ENCODE assay signal across 13 cellular contexts in the genomic region with DNA sequence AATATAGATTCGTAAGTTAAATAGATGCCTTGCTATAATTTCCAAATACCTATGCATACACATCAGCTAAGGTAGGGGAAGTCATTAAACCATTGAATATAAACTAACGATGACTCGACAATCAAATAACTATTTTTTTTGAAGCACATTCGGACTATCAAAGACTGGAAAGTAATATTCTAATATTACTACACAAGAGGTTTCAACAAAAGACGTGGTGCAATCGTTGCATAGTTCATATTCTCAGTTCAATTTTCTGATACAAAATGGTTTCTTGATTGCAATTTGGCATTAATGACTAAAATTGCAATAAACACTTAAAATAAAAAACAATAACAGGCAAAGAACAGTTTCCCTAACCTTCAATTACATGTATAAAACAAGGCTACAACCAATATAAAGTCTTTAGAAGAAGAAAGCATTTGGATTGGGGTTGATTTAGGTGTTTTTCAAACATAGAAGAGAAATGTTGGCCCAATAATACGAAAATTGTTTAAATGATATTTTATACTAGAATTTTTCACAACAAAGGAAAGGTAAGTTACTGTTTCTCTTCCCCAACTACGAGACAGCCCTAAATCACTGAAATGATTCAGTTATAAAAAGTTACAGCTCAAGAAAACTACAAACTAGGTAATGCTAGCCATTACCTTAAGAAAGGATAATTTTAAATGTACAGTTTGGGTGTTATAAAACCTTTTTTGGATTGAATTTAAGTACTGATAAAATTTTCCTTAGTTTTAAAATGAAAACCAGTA. TPM values are rescaled to one million over a fixed set of nuclear protein-coding genes. Genes with fewer than 3 reads are reported as not detected.
DNase-seq lines count a peak whose midpoint lies in the region; ATAC-seq, FAIRE-seq and TF ChIP-seq lines count a peak whose summit lies in the region.
"Had no signal": no experiment of that assay in that cellular context is flagged by ENCODE, and none has a peak within 500 bp of the region (broad histone marks: within the 10 kb centered on the region; RNA-seq: fewer than 3 reads in every experiment).

No MANE protein-coding gene starts in this region.

- no peaks in the 10 kb centered on the region for H3K36me3 ChIP-seq in adrenal gland (replicated peaks in 1 of 2)

- DNase-seq in AG04450 (ENCODE audit: low read depth, low spot score): no peak
- no peak for DNase-seq in adrenal gland
- peak; percentile 63 for DNase-seq in fibroblast of the aortic adventitia (ENCODE audit: low read depth)
- DNase-seq in retinal pigment epithelial cell (ENCODE audit: low read depth): no peak
- no peak for DNase-seq in HTR-8/SVneo (ENCODE audit: insufficient read length, low spot score)
- DNase-seq in activated T-cell treated with anti-CD3 and anti-CD28 coated beads for 4 hours: no peak
- DNase-seq in left lobe of liver (ENCODE audit: low spot score): no peak
- DNase-seq in mesenteric fat pad (ENCODE audit: low spot score): no peak
- DNase-seq: activated naive CD8-positive, alpha-beta T cell treated with anti-CD3 and anti-CD28 coated beads, Interleukin-2, amount 10 ng/mL, durations not matched to agents 7 days and 5 days; Karpas-422; NCI-H446; stimulated activated CD4-positive, alpha-beta T cell treated with anti-CD3 and anti-CD28 coated beads, Interleukin-15, amount 100 ng/mL, for 24 hours; stimulated activated naive CD8-positive, alpha-beta T cell treated with anti-CD3 and anti-CD28 coated beads, Interleukin-15, Interleukin-2, amounts not matched to agents 100 U/mL and 50 U/mL, for 24 hours had no signal

- H3K27me3 ChIP-seq in AG04450 (ENCODE audit: control insufficient read depth, insufficient read depth, low read length) (no peaks in the 10 kb centered on the region), adrenal gland (no peaks in the 10 kb centered on the region)

- CTCF ChIA-PET in AG04450 (lab: Charles Lee): interaction anchor here (4.3 to 5.5 kb wide), 2 partner anchors 104 to 443 kb away, joined by 26 to 34 read pairs; no protein-coding TSS in a partner anchor

- H3K27ac ChIP-seq in AG04450 (ENCODE audit: low read depth, low read length): no peak overlapping the region
- H3K27ac ChIP-seq in adrenal gland: peak overlapping the region in 3 of 5 donors; percentile 8 to 89 (median 67)

- 32 to 41% (median 38%) methylated on average over 8 of the region's 8 CpGs for WGBS in adrenal gland, 4 donors

- intact Hi-C loops in adrenal gland (cut with DNase I): no loop called here

- POLR2A ChIA-PET in AG04450 (lab: Yijun Ruan, JAX): interaction anchor here (0.8 to 1.2 kb wide), 2 partner anchors 63 to 82 kb away, joined by 3 read pairs; no protein-coding TSS in a partner anchor

- TF ChIP-seq POLR2A in adrenal gland (IDR thresholded peaks at IDR 0.05): no peak

- peaks cover 0 to 8% of the 10 kb centered on the region in 2 donors for H3K4me1 ChIP-seq in adrenal gland (replicated peaks in 1 of 2)

- no peaks in the 10 kb centered on the region for H3K9me3 ChIP-seq in AG04450 (ENCODE audit: control insufficient read depth, insufficient read depth, low read length)
- H3K9me3 ChIP-seq in adrenal gland (replicated peaks in 1 of 3): no peaks in the 10 kb centered on the region

- no peak for TF ChIP-seq CTCF in AG04450 (IDR thresholded peaks at IDR 0.05; ENCODE audit: low read depth, low read length)
- no peak for TF ChIP-seq CTCF in adrenal gland (IDR thresholded peaks at IDR 0.05)
- TF ChIP-seq CTCF in fibroblast of the aortic adventitia (IDR thresholded peaks at IDR 0.05; ENCODE audit: insufficient read depth, low read length): no peak
- no peak for TF ChIP-seq CTCF in retinal pigment epithelial cell (conservative IDR thresholded peaks at IDR 0.05; ENCODE audit: low read depth, low read length)

- H3K4me3 ChIP-seq in AG04450 (ENCODE audit: low read depth, low read length) (peak overlapping the region; percentile 79), adrenal gland (peak overlapping the region in 2 of 4 donors; percentile 2 to 47), fibroblast of the aortic adventitia (ENCODE audit: low read depth, low read length) (peak overlapping the region; percentile 64), retinal pigment epithelial cell (ENCODE audit: low read length) (peak overlapping the region; percentile 96)

- no peak for ATAC-seq in left lobe of liver
- ATAC-seq: stimulated activated naive CD8-positive, alpha-beta T cell treated with anti-CD3 and anti-CD28 coated beads, Interleukin-15, Interleukin-2, amounts not matched to agents 100 U/mL and 50 U/mL, for 24 hours had no signal

- no peak for FAIRE-seq in HTR-8/SVneo (lab: Jason Lieb, UNC)

RNA-seq across cellular contexts. Expression of a gene that starts 17.6 kb away (rescaled TPM):
- polyA plus RNA-seq in AG04450 (2011; rRNA removed): 0.48 and 0.94 TPM in 2 replicates
- 19.8 and 30.4 TPM in 2 replicates for polyA minus RNA-seq in AG04450 (2011; rRNA and poly(A)+ RNA removed)
- total RNA-seq in adrenal gland: 1 to 10 TPM in 2 of 8 donors, under 1 TPM in 2, not detected in 4; 0.27 to 5.9 (median 2.1) TPM
- not detected for polyA plus RNA-seq in adrenal gland
- 2.1 and 30.6 TPM in 2 replicates for total RNA-seq in fibroblast of the aortic adventitia (ENCODE audit: low replicate concordance)
- total RNA-seq in left lobe of liver: 0.63 TPM
- total RNA-seq in mesenteric fat pad: 0.67 TPM
- total RNA-seq: activated naive CD8-positive, alpha-beta T cell treated with anti-CD3 and anti-CD28 coated beads, Interleukin-2, amount 10 ng/mL, durations not matched to agents 7 days and 5 days had no signal
